Comparison of ENCODE assay signal across 2 cellular contexts in the genomic region with DNA sequence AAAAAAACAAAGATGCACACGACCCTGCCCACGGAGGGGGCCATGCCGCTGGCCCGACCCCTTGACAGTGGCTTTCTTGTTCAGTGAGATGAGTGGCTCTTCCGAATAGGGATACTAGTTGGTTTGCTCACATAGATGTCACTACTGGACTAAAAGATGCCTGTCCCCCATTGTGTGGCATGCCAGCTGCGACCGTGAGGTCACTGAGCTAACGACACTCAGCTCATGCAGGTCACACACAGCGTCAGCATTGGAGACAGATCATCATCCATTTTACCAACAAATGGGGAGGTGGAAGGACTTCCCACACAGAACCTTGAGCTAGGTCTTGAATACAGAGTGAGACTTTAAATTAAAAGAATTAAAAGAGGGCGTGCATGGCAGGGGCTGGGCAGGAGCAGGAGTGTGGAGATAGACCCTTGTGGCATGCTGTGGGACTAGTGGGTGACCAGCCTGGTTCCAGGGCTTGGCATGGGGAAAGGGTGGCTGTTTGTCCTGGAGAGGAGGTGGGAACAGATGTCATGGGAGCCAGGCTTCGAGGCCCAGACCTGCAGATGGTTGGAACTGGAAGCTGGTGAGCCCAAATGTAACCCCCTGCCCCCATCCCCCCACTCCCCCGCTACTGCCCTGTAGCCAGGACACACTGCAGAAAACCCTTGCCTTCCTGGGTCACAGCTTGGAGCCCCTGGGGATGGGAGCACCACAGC.
A peak's percentile ranks its signal among the peaks of the same experiment; 100 is the strongest.
TF ChIP-seq lines count a peak whose summit lies in the region.

No MANE protein-coding gene starts in this region.

TF ChIP-seq in IMR-90, 13 proteins besides CTCF, POLR2A, EP300 and RAD21:
- TF ChIP-seq RFX5 (IDR thresholded peaks at IDR 0.05; ENCODE audit: low read depth, low read length) (no peak), MAFK (IDR thresholded peaks at IDR 0.05; ENCODE audit: low read depth, low read length) (no peak), CHD1 (IDR thresholded peaks at IDR 0.05; ENCODE audit: low read depth, low read length) (no peak), NFE2L2 (IDR thresholded peaks at IDR 0.05; ENCODE audit: low read depth, low read length) (no peak), RCOR1 (IDR thresholded peaks at IDR 0.05; ENCODE audit: insufficient replicate concordance, low read length) (no peak), FOS (IDR thresholded peaks at IDR 0.05; ENCODE audit: low read depth, low read length) (no peak), CEBPB (IDR thresholded peaks at IDR 0.05; ENCODE audit: low read depth, low read length) (no peak), BHLHE40 (IDR thresholded peaks at IDR 0.05; ENCODE audit: low read depth, low read length) (no peak), SMC3 (IDR thresholded peaks at IDR 0.05; ENCODE audit: low read depth, low read length) (no peak), MXI1 (IDR thresholded peaks at IDR 0.05; ENCODE audit: borderline replicate concordance, low read depth, low read length) (no peak), MAZ (IDR thresholded peaks at IDR 0.05; ENCODE audit: borderline replicate concordance, low read depth, low read length) (no peak)
- TF ChIP-seq, protein P1, sequence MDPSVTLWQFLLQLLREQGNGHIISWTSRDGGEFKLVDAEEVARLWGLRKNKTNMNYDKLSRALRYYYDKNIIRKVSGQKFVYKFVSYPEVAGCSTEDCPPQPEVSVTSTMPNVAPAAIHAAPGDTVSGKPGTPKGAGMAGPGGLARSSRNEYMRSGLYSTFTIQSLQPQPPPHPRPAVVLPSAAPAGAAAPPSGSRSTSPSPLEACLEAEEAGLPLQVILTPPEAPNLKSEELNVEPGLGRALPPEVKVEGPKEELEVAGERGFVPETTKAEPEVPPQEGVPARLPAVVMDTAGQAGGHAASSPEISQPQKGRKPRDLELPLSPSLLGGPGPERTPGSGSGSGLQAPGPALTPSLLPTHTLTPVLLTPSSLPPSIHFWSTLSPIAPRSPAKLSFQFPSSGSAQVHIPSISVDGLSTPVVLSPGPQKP (IDR thresholded peaks at IDR 0.05; ENCODE audit: borderline replicate concordance, low read depth, low read length) = no peak
- TF ChIP-seq, protein P2, sequence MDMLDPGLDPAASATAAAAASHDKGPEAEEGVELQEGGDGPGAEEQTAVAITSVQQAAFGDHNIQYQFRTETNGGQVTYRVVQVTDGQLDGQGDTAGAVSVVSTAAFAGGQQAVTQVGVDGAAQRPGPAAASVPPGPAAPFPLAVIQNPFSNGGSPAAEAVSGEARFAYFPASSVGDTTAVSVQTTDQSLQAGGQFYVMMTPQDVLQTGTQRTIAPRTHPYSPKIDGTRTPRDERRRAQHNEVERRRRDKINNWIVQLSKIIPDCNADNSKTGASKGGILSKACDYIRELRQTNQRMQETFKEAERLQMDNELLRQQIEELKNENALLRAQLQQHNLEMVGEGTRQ (IDR thresholded peaks at IDR 0.05; ENCODE audit: low read depth, low read length) = no peak

TF ChIP-seq in HepG2, 621 proteins besides CTCF, POLR2A, EP300 and RAD21 (continues in another document):
- no peak for TF ChIP-seq RFX1 (IDR thresholded peaks at IDR 0.05)
- TF ChIP-seq GATAD2A (CRISPR knock-in tag; IDR thresholded peaks at IDR 0.05) = peak; percentile 39; the same call in 1 of the 2 replicates
- TF ChIP-seq HNF4G (IDR thresholded peaks at IDR 0.05; ENCODE audit: borderline replicate concordance, low read depth, low read length) = no peak
- no peak for TF ChIP-seq HNF4G (CRISPR knock-in tag; IDR thresholded peaks at IDR 0.05; ENCODE audit: borderline replicate concordance, low read depth)
- TF ChIP-seq, protein P3, sequence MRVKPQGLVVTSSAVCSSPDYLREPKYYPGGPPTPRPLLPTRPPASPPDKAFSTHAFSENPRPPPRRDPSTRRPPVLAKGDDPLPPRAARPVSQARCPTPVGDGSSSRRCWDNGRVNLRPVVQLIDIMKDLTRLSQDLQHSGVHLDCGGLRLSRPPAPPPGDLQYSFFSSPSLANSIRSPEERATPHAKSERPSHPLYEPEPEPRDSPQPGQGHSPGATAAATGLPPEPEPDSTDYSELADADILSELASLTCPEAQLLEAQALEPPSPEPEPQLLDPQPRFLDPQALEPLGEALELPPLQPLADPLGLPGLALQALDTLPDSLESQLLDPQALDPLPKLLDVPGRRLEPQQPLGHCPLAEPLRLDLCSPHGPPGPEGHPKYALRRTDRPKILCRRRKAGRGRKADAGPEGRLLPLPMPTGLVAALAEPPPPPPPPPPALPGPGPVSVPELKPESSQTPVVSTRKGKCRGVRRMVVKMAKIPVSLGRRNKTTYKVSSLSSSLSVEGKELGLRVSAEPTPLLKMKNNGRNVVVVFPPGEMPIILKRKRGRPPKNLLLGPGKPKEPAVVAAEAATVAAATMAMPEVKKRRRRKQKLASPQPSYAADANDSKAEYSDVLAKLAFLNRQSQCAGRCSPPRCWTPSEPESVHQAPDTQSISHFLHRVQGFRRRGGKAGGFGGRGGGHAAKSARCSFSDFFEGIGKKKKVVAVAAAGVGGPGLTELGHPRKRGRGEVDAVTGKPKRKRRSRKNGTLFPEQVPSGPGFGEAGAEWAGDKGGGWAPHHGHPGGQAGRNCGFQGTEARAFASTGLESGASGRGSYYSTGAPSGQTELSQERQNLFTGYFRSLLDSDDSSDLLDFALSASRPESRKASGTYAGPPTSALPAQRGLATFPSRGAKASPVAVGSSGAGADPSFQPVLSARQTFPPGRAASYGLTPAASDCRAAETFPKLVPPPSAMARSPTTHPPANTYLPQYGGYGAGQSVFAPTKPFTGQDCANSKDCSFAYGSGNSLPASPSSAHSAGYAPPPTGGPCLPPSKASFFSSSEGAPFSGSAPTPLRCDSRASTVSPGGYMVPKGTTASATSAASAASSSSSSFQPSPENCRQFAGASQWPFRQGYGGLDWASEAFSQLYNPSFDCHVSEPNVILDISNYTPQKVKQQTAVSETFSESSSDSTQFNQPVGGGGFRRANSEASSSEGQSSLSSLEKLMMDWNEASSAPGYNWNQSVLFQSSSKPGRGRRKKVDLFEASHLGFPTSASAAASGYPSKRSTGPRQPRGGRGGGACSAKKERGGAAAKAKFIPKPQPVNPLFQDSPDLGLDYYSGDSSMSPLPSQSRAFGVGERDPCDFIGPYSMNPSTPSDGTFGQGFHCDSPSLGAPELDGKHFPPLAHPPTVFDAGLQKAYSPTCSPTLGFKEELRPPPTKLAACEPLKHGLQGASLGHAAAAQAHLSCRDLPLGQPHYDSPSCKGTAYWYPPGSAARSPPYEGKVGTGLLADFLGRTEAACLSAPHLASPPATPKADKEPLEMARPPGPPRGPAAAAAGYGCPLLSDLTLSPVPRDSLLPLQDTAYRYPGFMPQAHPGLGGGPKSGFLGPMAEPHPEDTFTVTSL (CRISPR knock-in tag; IDR thresholded peaks at IDR 0.05; ENCODE audit: borderline replicate concordance) = no peak
- no peak; the same call in 1 of the 2 replicates for TF ChIP-seq SALL1 (CRISPR knock-in tag; IDR thresholded peaks at IDR 0.05)
- no peak for TF ChIP-seq TOPORS (CRISPR knock-in tag; IDR thresholded peaks at IDR 0.05)
- TF ChIP-seq, protein P4, sequence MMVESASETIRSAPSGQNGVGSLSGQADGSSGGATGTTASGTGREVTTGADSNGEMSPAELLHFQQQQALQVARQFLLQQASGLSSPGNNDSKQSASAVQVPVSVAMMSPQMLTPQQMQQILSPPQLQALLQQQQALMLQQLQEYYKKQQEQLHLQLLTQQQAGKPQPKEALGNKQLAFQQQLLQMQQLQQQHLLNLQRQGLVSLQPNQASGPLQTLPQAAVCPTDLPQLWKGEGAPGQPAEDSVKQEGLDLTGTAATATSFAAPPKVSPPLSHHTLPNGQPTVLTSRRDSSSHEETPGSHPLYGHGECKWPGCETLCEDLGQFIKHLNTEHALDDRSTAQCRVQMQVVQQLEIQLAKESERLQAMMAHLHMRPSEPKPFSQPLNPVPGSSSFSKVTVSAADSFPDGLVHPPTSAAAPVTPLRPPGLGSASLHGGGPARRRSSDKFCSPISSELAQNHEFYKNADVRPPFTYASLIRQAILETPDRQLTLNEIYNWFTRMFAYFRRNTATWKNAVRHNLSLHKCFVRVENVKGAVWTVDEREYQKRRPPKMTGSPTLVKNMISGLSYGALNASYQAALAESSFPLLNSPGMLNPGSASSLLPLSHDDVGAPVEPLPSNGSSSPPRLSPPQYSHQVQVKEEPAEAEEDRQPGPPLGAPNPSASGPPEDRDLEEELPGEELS (CRISPR knock-in tag; IDR thresholded peaks at IDR 0.05) = no peak
- no peak for TF ChIP-seq SP2 (CRISPR knock-in tag; IDR thresholded peaks at IDR 0.05)
- TF ChIP-seq, protein P5, sequence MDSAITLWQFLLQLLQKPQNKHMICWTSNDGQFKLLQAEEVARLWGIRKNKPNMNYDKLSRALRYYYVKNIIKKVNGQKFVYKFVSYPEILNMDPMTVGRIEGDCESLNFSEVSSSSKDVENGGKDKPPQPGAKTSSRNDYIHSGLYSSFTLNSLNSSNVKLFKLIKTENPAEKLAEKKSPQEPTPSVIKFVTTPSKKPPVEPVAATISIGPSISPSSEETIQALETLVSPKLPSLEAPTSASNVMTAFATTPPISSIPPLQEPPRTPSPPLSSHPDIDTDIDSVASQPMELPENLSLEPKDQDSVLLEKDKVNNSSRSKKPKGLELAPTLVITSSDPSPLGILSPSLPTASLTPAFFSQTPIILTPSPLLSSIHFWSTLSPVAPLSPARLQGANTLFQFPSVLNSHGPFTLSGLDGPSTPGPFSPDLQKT (CRISPR knock-in tag; IDR thresholded peaks at IDR 0.05; ENCODE audit: borderline replicate concordance) = no peak
- TF ChIP-seq, protein P6, sequence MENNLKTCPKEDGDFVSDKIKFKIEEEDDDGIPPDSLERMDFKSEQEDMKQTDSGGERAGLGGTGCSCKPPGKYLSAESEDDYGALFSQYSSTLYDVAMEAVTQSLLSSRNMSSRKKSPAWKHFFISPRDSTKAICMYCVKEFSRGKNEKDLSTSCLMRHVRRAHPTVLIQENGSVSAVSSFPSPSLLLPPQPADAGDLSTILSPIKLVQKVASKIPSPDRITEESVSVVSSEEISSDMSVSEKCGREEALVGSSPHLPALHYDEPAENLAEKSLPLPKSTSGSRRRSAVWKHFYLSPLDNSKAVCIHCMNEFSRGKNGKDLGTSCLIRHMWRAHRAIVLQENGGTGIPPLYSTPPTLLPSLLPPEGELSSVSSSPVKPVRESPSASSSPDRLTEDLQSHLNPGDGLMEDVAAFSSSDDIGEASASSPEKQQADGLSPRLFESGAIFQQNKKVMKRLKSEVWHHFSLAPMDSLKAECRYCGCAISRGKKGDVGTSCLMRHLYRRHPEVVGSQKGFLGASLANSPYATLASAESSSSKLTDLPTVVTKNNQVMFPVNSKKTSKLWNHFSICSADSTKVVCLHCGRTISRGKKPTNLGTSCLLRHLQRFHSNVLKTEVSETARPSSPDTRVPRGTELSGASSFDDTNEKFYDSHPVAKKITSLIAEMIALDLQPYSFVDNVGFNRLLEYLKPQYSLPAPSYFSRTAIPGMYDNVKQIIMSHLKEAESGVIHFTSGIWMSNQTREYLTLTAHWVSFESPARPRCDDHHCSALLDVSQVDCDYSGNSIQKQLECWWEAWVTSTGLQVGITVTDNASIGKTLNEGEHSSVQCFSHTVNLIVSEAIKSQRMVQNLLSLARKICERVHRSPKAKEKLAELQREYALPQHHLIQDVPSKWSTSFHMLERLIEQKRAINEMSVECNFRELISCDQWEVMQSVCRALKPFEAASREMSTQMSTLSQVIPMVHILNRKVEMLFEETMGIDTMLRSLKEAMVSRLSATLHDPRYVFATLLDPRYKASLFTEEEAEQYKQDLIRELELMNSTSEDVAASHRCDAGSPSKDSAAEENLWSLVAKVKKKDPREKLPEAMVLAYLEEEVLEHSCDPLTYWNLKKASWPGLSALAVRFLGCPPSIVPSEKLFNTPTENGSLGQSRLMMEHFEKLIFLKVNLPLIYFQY (CRISPR knock-in tag; IDR thresholded peaks at IDR 0.05; ENCODE audit: borderline replicate concordance) = no peak
- TF ChIP-seq ZMYM4 (CRISPR knock-in tag; IDR thresholded peaks at IDR 0.05) = peak; percentile 31; the same call in 1 of the 2 replicates
- no peak for TF ChIP-seq NR2C2 (CRISPR knock-in tag; IDR thresholded peaks at IDR 0.05; ENCODE audit: borderline replicate concordance)
- no peak for TF ChIP-seq PAX8 (CRISPR knock-in tag; IDR thresholded peaks at IDR 0.05; ENCODE audit: borderline replicate concordance)
- TF ChIP-seq, protein P7, sequence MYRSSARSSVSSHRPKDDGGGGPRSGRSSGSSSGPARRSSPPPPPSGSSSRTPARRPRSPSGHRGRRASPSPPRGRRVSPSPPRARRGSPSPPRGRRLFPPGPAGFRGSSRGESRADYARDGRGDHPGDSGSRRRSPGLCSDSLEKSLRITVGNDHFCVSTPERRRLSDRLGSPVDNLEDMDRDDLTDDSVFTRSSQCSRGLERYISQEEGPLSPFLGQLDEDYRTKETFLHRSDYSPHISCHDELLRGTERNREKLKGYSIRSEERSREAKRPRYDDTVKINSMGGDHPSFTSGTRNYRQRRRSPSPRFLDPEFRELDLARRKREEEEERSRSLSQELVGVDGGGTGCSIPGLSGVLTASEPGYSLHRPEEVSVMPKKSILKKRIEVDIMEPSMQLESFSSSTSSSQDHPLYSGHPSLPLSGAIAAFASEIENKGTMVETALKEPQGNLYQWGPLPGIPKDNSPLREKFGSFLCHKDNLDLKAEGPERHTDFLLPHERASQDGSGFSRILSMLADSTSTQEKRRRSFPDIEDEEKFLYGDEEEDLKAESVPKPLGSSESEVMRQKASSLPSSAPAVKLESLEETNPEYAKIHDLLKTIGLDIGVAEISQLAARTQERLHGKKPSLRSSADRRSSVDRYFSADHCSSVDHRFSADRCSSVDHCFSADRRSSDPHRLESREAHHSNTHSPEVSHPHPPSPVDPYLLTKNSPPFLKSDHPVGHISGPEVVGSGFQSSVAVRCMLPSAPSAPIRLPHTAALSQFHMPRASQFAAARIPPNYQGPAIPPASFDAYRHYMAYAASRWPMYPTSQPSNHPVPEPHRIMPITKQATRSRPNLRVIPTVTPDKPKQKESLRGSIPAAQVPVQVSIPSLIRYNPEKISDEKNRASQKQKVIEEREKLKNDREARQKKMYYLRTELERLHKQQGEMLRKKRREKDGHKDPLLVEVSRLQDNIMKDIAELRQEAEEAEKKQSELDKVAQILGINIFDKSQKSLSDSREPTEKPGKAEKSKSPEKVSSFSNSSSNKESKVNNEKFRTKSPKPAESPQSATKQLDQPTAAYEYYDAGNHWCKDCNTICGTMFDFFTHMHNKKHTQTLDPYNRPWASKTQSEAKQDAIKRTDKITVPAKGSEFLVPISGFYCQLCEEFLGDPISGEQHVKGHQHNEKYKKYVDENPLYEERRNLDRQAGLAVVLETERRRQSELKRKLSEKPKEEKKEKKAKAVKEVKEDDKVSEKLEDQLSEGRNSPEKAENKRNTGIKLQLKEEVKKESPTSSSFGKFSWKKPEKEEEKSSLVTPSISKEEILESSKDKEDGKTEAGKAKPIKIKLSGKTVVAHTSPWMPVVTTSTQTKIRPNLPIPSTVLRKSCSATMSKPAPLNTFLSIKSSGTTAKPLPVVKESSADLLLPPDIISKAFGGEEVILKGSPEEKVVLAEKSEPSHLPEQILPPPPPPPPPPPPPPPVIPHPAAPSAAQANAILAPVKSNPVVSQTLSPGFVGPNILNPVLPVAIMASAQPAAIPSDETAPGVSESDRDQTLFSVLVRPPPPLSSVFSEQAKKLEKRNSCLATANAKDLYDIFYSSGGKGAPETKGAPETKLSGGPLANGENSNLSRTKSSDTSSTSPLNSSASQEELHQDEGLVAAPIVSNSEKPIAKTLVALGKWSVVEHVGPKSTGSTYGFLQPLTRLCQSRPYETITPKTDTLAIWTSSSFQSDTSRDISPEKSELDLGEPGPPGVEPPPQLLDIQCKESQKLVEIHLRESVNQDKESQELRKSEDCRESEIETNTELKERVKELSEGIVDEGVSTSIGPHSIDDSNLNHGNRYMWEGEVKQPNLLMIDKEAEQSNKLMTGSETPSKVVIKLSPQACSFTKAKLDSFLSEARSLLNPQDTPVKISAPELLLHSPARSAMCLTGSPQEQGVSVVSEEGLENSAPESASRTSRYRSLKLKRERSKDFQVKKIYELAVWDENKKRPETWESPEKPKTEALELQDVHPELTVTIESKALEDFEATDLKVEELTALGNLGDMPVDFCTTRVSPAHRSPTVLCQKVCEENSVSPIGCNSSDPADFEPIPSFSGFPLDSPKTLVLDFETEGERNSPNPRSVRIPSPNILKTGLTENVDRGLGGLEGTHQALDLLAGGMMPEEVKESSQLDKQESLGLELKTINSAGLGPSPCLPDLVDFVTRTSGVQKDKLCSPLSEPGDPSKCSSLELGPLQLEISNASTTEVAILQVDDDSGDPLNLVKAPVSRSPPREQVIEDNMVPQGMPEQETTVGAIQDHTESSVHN (CRISPR knock-in tag; IDR thresholded peaks at IDR 0.05) = no peak
- TF ChIP-seq RXRB (CRISPR knock-in tag; IDR thresholded peaks at IDR 0.05; ENCODE audit: borderline replicate concordance) = 0 out of 2 replicates have a peak, but pooled peaks have one; percentile 1
